1 cellular context compared by ENCODE assay signal in genomic region chr13:111540486-111540885, GRCh38.
TF ChIP-seq lines count a peak whose summit lies in the region.

No MANE protein-coding gene starts in this region.

TF ChIP-seq in H1, 55 proteins besides CTCF, POLR2A, EP300 and RAD21 (continued from another document):
- TF ChIP-seq EGR1 (IDR thresholded peaks at IDR 0.05; ENCODE audit: borderline replicate concordance, low read depth, low read length) (no peak), MAFK (IDR thresholded peaks at IDR 0.05; ENCODE audit: low read depth, low read length) (no peak), POLR2AphosphoS5 (IDR thresholded peaks at IDR 0.05; ENCODE audit: low read depth, low read length) (no peak), MAX (IDR thresholded peaks at IDR 0.05) (no peak), CHD7 (IDR thresholded peaks at IDR 0.05; ENCODE audit: insufficient replicate concordance, low read length) (no peak), TAF1 (IDR thresholded peaks at IDR 0.05; ENCODE audit: low read depth, low read length) (no peak), BACH1 (IDR thresholded peaks at IDR 0.05; ENCODE audit: low read length) (no peak), KDM4A (IDR thresholded peaks at IDR 0.05; ENCODE audit: low read depth, low read length, severe bottlenecking) (no peak), YY1 (IDR thresholded peaks at IDR 0.05; ENCODE audit: low read depth, low read length) (no peak), TEAD4 (IDR thresholded peaks at IDR 0.05; ENCODE audit: low read depth, low read length) (no peak), RFX5 (IDR thresholded peaks at IDR 0.05; ENCODE audit: borderline replicate concordance, low read depth, low read length) (no peak), SP4 (IDR thresholded peaks at IDR 0.05; ENCODE audit: low read length) (no peak)
